ENCODE assay signal across 1 cellular context in genomic region chr13:111371211-111371610, GRCh38.
TF ChIP-seq lines count a peak whose summit lies in the region.

No MANE protein-coding gene starts in this region.

TF ChIP-seq in neural cell, 6 proteins besides CTCF, POLR2A, EP300 and RAD21 (continued from another document):
- TF ChIP-seq REST (IDR thresholded peaks at IDR 0.05; ENCODE audit: borderline replicate concordance) = no peak
